15 cellular contexts compared by ENCODE assay signal in the genomic region with DNA sequence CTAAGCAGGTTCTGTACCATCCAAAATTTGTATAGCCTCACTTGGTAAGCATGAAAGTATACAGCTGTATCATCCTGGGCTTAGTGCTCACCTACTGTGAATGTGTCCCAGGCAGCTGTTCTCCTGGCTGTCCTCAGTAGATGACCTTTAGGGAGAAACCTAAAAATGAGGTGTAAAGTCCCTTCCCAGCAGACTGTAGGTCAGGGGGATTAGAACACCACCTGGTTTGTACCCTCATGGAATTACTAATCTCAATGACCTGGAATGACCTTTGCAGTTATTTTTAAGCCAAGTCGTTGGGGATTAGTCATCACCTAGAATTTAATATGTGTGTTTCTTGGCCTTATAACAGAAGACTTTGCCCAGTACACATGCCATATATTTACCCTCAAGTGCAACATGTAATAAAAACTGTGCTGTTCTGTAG. TPM values are rescaled to one million over a fixed set of nuclear protein-coding genes. Genes with fewer than 3 reads are reported as not detected.
DNase-seq lines count a peak whose midpoint lies in the region; ATAC-seq, FAIRE-seq and TF ChIP-seq lines count a peak whose summit lies in the region.
"Had no signal": no experiment of that assay in that cellular context is flagged by ENCODE, and none has a peak within 500 bp of the region (broad histone marks: within the 10 kb centered on the region; RNA-seq: fewer than 3 reads in every experiment).

No MANE protein-coding gene starts in this region.

- 0% methylated on average over 1 of the region's 1 CpG for WGBS in pancreas, 2 donors

- H3K36me3 Mint-ChIP-seq in CD4-positive, alpha-beta memory T cell, result no peaks in the 10 kb centered on the region
- H3K36me3 Mint-ChIP-seq in activated CD8-positive, alpha-beta memory T cell treated with anti-CD3 and anti-CD28 coated beads, Interleukin-2, amount 10 ng/mL, durations not matched to agents 7 days and 5 days, result no peaks in the 10 kb centered on the region

- intact Hi-C loops in pancreas (cut with DNase I), result no loop called here
- intact Hi-C loops in CD4-positive, alpha-beta memory T cell (cut with micrococcal nuclease), result no loop called here

- peak; percentile 60 for FAIRE-seq in pancreas (lab: Jason Lieb, UNC)
- FAIRE-seq: endothelial cell of umbilical vein, GM12892 had no signal

- CTCF ChIA-PET in CD4-positive, alpha-beta memory T cell (lab: Charles Lee; ENCODE audit: partially characterized antibody), result no interaction called here
- CTCF ChIA-PET in activated CD8-positive, alpha-beta memory T cell treated with anti-CD3 and anti-CD28 coated beads, Interleukin-2, amount 10 ng/mL, durations not matched to agents 7 days and 5 days (lab: Charles Lee), result no interaction called here

- peak; percentile 1 for DNase-seq in HS-27A (ENCODE audit: low read depth)
- DNase-seq in choroid plexus epithelial cell (ENCODE audit: low read depth), result peak; percentile 22
- no peak for DNase-seq in pancreas
- DNase-seq in CD4-positive, alpha-beta memory T cell, result no peak
- no peak for DNase-seq in NCI-H526 (lab: John Stamatoyannopoulos, UW)
- DNase-seq in COLO668 (lab: John Stamatoyannopoulos, UW; ENCODE audit: unreplicated experiment), result no peak
- DNase-seq in activated CD8-positive, alpha-beta memory T cell treated with anti-CD3 and anti-CD28 coated beads, Interleukin-2, amount 10 ng/mL, durations not matched to agents 7 days and 5 days, result no peak
- DNase-seq: anterior cingulate cortex; Caco-2; naive thymus-derived CD8-positive, alpha-beta T cell; RPMI8226; stimulated activated CD4-positive, alpha-beta T cell treated with anti-CD3 and anti-CD28 coated beads, Interleukin-12 subunit alpha, Interleukin-12 subunit beta, amount 100 ng/mL, for 4 hours had no signal

- H3K9me3 Mint-ChIP-seq in CD4-positive, alpha-beta memory T cell, result peaks cover 0 to 1% (median 0%) of the 10 kb centered on the region in 8 donors
- H3K9me3 Mint-ChIP-seq in activated CD8-positive, alpha-beta memory T cell treated with anti-CD3 and anti-CD28 coated beads, Interleukin-2, amount 10 ng/mL, durations not matched to agents 7 days and 5 days (ENCODE audit: low read depth), result no peaks in the 10 kb centered on the region

- no peaks in the 10 kb centered on the region for H3K9me3 ChIP-seq in pancreas
- H3K9me3 ChIP-seq in CD4-positive, alpha-beta memory T cell (ENCODE audit: control insufficient read depth in 1 of 2, low read length in 2 of 2), result no peaks in the 10 kb centered on the region
- H3K9me3 ChIP-seq: Caco-2 had no signal

- no peaks in the 10 kb centered on the region for H3K4me1 Mint-ChIP-seq in CD4-positive, alpha-beta memory T cell
- H3K4me1 Mint-ChIP-seq in activated CD8-positive, alpha-beta memory T cell treated with anti-CD3 and anti-CD28 coated beads, Interleukin-2, amount 10 ng/mL, durations not matched to agents 7 days and 5 days, result no peaks in the 10 kb centered on the region
- H3K4me1 Mint-ChIP-seq: naive thymus-derived CD8-positive, alpha-beta T cell had no signal

- H3K36me3 ChIP-seq in pancreas, result no peaks in the 10 kb centered on the region
- no peaks in the 10 kb centered on the region for H3K36me3 ChIP-seq in CD4-positive, alpha-beta memory T cell (ENCODE audit: insufficient read depth, low read length)

- ATAC-seq in GM18508 (IDR thresholded peaks at IDR 0.05; ENCODE audit: insufficient read depth, unreplicated experiment) (peak; percentile 59), pancreas (peak in 1 of 4 donors; percentile 14)
- ATAC-seq in activated CD8-positive, alpha-beta memory T cell treated with anti-CD3 and anti-CD28 coated beads, Interleukin-2, amount 10 ng/mL, durations not matched to agents 7 days and 5 days, result no peak
- ATAC-seq: naive thymus-derived CD8-positive, alpha-beta T cell had no signal

- no peak overlapping the region for H3K4me3 ChIP-seq in choroid plexus epithelial cell (ENCODE audit: low read depth, low read length)
- no peak overlapping the region for H3K4me3 ChIP-seq in pancreas
- no peak overlapping the region for H3K4me3 ChIP-seq in CD4-positive, alpha-beta memory T cell (ENCODE audit: low read length in 2 of 2)

- H3K27ac ChIP-seq in pancreas, result peak overlapping the region in 2 of 4 donors; percentile 2 to 3
- no peak overlapping the region for H3K27ac ChIP-seq in CD4-positive, alpha-beta memory T cell (ENCODE audit: low read depth, low read length)

- peaks cover 0 to 12% (median 7%) of the 10 kb centered on the region in 3 donors for H3K4me1 ChIP-seq in pancreas
- H3K4me1 ChIP-seq in CD4-positive, alpha-beta memory T cell (ENCODE audit: insufficient read depth, low read length), result no peaks in the 10 kb centered on the region

- no peak overlapping the region for H3K27ac Mint-ChIP-seq in CD4-positive, alpha-beta memory T cell
- no peak overlapping the region for H3K27ac Mint-ChIP-seq in activated CD8-positive, alpha-beta memory T cell treated with anti-CD3 and anti-CD28 coated beads, Interleukin-2, amount 10 ng/mL, durations not matched to agents 7 days and 5 days
- H3K27ac Mint-ChIP-seq: naive thymus-derived CD8-positive, alpha-beta T cell had no signal

- TF ChIP-seq CTCF in choroid plexus epithelial cell (conservative IDR thresholded peaks at IDR 0.05; ENCODE audit: low read depth, low read length) (no peak), pancreas (IDR thresholded peaks at IDR 0.05) (no peak)

- H3K27me3 Mint-ChIP-seq in CD4-positive, alpha-beta memory T cell, result peaks cover under 1 to 1% of the 10 kb centered on the region in 2 donors
- no peaks in the 10 kb centered on the region for H3K27me3 Mint-ChIP-seq in activated CD8-positive, alpha-beta memory T cell treated with anti-CD3 and anti-CD28 coated beads, Interleukin-2, amount 10 ng/mL, durations not matched to agents 7 days and 5 days

- no peak overlapping the region for H3K4me3 Mint-ChIP-seq in CD4-positive, alpha-beta memory T cell
- H3K4me3 Mint-ChIP-seq in activated CD8-positive, alpha-beta memory T cell treated with anti-CD3 and anti-CD28 coated beads, Interleukin-2, amount 10 ng/mL, durations not matched to agents 7 days and 5 days, result no peak overlapping the region
- H3K4me3 Mint-ChIP-seq: naive thymus-derived CD8-positive, alpha-beta T cell had no signal

- POLR2A ChIA-PET in CD4-positive, alpha-beta memory T cell (lab: Charles Lee; ENCODE audit: partially characterized antibody), result no interaction called here

- H3K27me3 ChIP-seq in pancreas, result no peaks in the 10 kb centered on the region
- no peaks in the 10 kb centered on the region for H3K27me3 ChIP-seq in CD4-positive, alpha-beta memory T cell (ENCODE audit: insufficient read depth, low read length)

RNA-seq across cellular contexts. Expression of gene MBTPS2, which starts 39.1 kb away (rescaled TPM):
- 1 to 10 TPM; 5.2 to 8.7 (median 7.8) TPM for total RNA-seq in pancreas
- 1 to 10 TPM; 1.1 to 3.7 TPM for polyA plus RNA-seq in pancreas
- 1 to 10 TPM; 6.5 to 6.9 TPM for total RNA-seq in CD4-positive, alpha-beta memory T cell
- polyA plus RNA-seq in CD4-positive, alpha-beta memory T cell, result 1 to 10 TPM; 6.5 to 8.0 TPM
- 1 to 10 TPM; 6.0 to 8.9 TPM for total RNA-seq in activated CD8-positive, alpha-beta memory T cell treated with anti-CD3 and anti-CD28 coated beads, Interleukin-2, amount 10 ng/mL, durations not matched to agents 7 days and 5 days

RNA-seq across cellular contexts. Expression of gene SMPX, which starts 42.4 kb away (rescaled TPM):
- total RNA-seq in pancreas, result under 1 TPM in 1 of 6 donors, not detected in 5; 0.28 TPM
- polyA plus RNA-seq in pancreas, result under 1 TPM in 1 of 2 donors, not detected in 1; 0.09 TPM
- not detected for total RNA-seq in CD4-positive, alpha-beta memory T cell
- not detected for polyA plus RNA-seq in CD4-positive, alpha-beta memory T cell
- total RNA-seq in activated CD8-positive, alpha-beta memory T cell treated with anti-CD3 and anti-CD28 coated beads, Interleukin-2, amount 10 ng/mL, durations not matched to agents 7 days and 5 days, result not detected
- total RNA-seq: endothelial cell of umbilical vein; naive thymus-derived CD8-positive, alpha-beta T cell had no signal
- polyA plus RNA-seq: endothelial cell of umbilical vein; naive thymus-derived CD8-positive, alpha-beta T cell had no signal

RNA-seq across cellular contexts. Expression of gene YY2, which starts 55.4 kb away (rescaled TPM):
- 1 to 10 TPM in 1 of 6 donors, under 1 TPM in 5; 0.56 to 1.0 (median 0.81) TPM for total RNA-seq in pancreas
- polyA plus RNA-seq in pancreas, result under 1 TPM; 0.85 to 0.99 TPM
- total RNA-seq in CD4-positive, alpha-beta memory T cell, result 1 to 10 TPM; 1.3 to 1.5 TPM
- 1 to 10 TPM in 1 of 2 donors, under 1 TPM in 1; 0.71 to 1.5 TPM for polyA plus RNA-seq in CD4-positive, alpha-beta memory T cell
- total RNA-seq in activated CD8-positive, alpha-beta memory T cell treated with anti-CD3 and anti-CD28 coated beads, Interleukin-2, amount 10 ng/mL, durations not matched to agents 7 days and 5 days, result 1 to 10 TPM; 1.3 to 1.7 TPM

Comparison
In these comparisons a context has a peak if more than half of its experiments do, and no peak if none do; other contexts are left out.
1. DNase-seq: peak in HS-27A (single experiment) and choroid plexus epithelial cell (single experiment); none in pancreas (0 of 6), CD4-positive, alpha-beta memory T cell (0 of 5), NCI-H526 (0 of 2), COLO668 (single experiment) and activated CD8-positive, alpha-beta memory T cell treated with anti-CD3 and anti-CD28 coated beads, Interleukin-2, amount 10 ng/mL, durations not matched to agents 7 days and 5 days (single experiment).